Comparison of ENCODE assay signal across 11 cellular contexts in genomic region chrX:372856-373640, GRCh38. TPM values are rescaled to one million over a fixed set of nuclear protein-coding genes. Genes with fewer than 3 reads are reported as not detected.
A peak's percentile ranks its signal among the peaks of the same experiment; 100 is the strongest.
DNase-seq lines count a peak whose midpoint lies in the region; ATAC-seq and TF ChIP-seq lines count a peak whose summit lies in the region.
"Had no signal": no experiment of that assay in that cellular context is flagged by ENCODE, and none has a peak within 500 bp of the region (broad histone marks: within the 10 kb centered on the region; RNA-seq: fewer than 3 reads in every experiment).

No MANE protein-coding gene starts in this region.

- H3K9me3 ChIP-seq in Caco-2 (no peaks in the 10 kb centered on the region), RWPE2 (ENCODE audit: severe bottlenecking) (no peaks in the 10 kb centered on the region), esophagus squamous epithelium (no peaks in the 10 kb centered on the region), osteoblast (ENCODE audit: low read depth, low read length) (no peaks in the 10 kb centered on the region)

- no peaks in the 10 kb centered on the region for H3K27me3 Mint-ChIP-seq in Caco-2 (ENCODE audit: insufficient read depth, unreplicated experiment)

- H3K27ac ChIP-seq in RWPE2 (ENCODE audit: poor library complexity, severe bottlenecking) = no peak overlapping the region
- peak overlapping the region in 1 of 4 donors; percentile 69 for H3K27ac ChIP-seq in esophagus squamous epithelium
- H3K27ac ChIP-seq in osteoblast (ENCODE audit: low read depth, low read length) = no peak overlapping the region

- POLR2A ChIA-PET in Caco-2 (lab: Charles Lee) = no interaction called here

- H3K4me1 Mint-ChIP-seq in Caco-2 (ENCODE audit: low read depth, unreplicated experiment) = peaks cover 6% of the 10 kb centered on the region

- no peaks in the 10 kb centered on the region for H3K9me3 Mint-ChIP-seq in Caco-2 (ENCODE audit: unreplicated experiment)

- H3K36me3 ChIP-seq in Caco-2 (ENCODE audit: control insufficient read depth, insufficient read depth, low read length) (no peaks in the 10 kb centered on the region), RWPE2 (ENCODE audit: low read depth) (0 out of 2 replicates have a peak, but pooled peaks cover 3% of the 10 kb centered on the region), esophagus squamous epithelium (no peaks in the 10 kb centered on the region), osteoblast (ENCODE audit: insufficient read depth, low read length) (no peaks in the 10 kb centered on the region)

- H3K4me3 Mint-ChIP-seq in Caco-2 (ENCODE audit: unreplicated experiment) = peak overlapping the region; percentile 71

- TF ChIP-seq POLR2A in esophagus squamous epithelium (IDR thresholded peaks at IDR 0.05) = no peak

- H3K36me3 Mint-ChIP-seq in Caco-2 (ENCODE audit: insufficient read depth, unreplicated experiment) = peaks cover 10% of the 10 kb centered on the region

- TF ChIP-seq CTCF in Caco-2 (IDR thresholded peaks at IDR 0.05; ENCODE audit: insufficient read depth in 1 of 2, low read depth in 1 of 2, low read length in 1 of 2, severe bottlenecking in 1 of 2, unreplicated experiment in 1 of 2) = no peak
- TF ChIP-seq CTCF in RWPE2 (IDR thresholded peaks at IDR 0.05; ENCODE audit: poor library complexity, severe bottlenecking) = no peak
- no peak for TF ChIP-seq CTCF in esophagus squamous epithelium (IDR thresholded peaks at IDR 0.05)
- no peak for TF ChIP-seq CTCF in osteoblast (IDR thresholded peaks at IDR 0.05; ENCODE audit: extremely low read depth, low read depth, low read length)

- peaks cover 18% of the 10 kb centered on the region for H4K20me1 ChIP-seq in osteoblast (ENCODE audit: insufficient read depth, low read length)

- intact Hi-C loops in Caco-2 (cut with micrococcal nuclease; ENCODE audit: unreplicated experiment) (loop anchor here (2.0 kb wide), 1 partner anchor 14 kb away; the partner anchor contains the start of gene PPP2R3B), esophagus squamous epithelium (cut with DNase I) (no loop called here)

- BruUV-seq in Caco-2 (replicated peaks; lab: Mats Ljungman, UMichigan) = no TSS peak

- H3K79me2 ChIP-seq in osteoblast (ENCODE audit: insufficient read depth, low read length) = no peaks in the 10 kb centered on the region

- CTCF ChIA-PET in Caco-2 (lab: Charles Lee) = no interaction called here

- 19 to 21% methylated on average over 19 to 20 of the region's 63 CpGs for WGBS in esophagus squamous epithelium, 2 donors

- no peak overlapping the region for H3K27ac Mint-ChIP-seq in Caco-2 (ENCODE audit: unreplicated experiment)

- no peak overlapping the region for H2AFZ ChIP-seq in osteoblast (ENCODE audit: low read length)

- no peaks in the 10 kb centered on the region for H3K27me3 ChIP-seq in Caco-2 (replicated peaks; ENCODE audit: control insufficient read depth, insufficient read depth, low read length)
- peaks cover 30% of the 10 kb centered on the region for H3K27me3 ChIP-seq in RWPE2 (ENCODE audit: insufficient read depth, poor library complexity, severe bottlenecking)
- H3K27me3 ChIP-seq in esophagus squamous epithelium = peaks cover 0 to 50% (median 0%) of the 10 kb centered on the region in 4 donors
- H3K27me3 ChIP-seq in osteoblast (ENCODE audit: insufficient read depth, low read length) = peaks cover 35% of the 10 kb centered on the region

- no peak for DNase-seq in Caco-2
- DNase-seq in RWPE2 (ENCODE audit: low spot score) = no peak
- DNase-seq in esophagus squamous epithelium (lab: John Stamatoyannopoulos, UW) = no peak
- DNase-seq in osteoblast (ENCODE audit: insufficient read length, low spot score, missing footprints) = peak; percentile 90
- DNase-seq in NCI-H510A (lab: John Stamatoyannopoulos, UW) = no peak
- no peak for DNase-seq in MV-4-11 (lab: John Stamatoyannopoulos, UW)
- DNase-seq in KG1 (lab: John Stamatoyannopoulos, UW) = no peak
- DNase-seq: activated CD4-positive, alpha-beta T cell treated with anti-CD3 and anti-CD28 coated beads for 1 hour; foreskin melanocyte; NCI-H1694 had no signal

- peaks cover 9% of the 10 kb centered on the region for H3K4me1 ChIP-seq in Caco-2
- H3K4me1 ChIP-seq in RWPE2 (ENCODE audit: insufficient read depth, poor library complexity, severe bottlenecking) = no peaks in the 10 kb centered on the region
- H3K4me1 ChIP-seq in esophagus squamous epithelium = peaks cover 17 to 42% (median 23%) of the 10 kb centered on the region in 3 donors
- H3K4me1 ChIP-seq in osteoblast (ENCODE audit: insufficient read depth, low read length) = peaks cover 11% of the 10 kb centered on the region

- H3K4me3 ChIP-seq in Caco-2 (ENCODE audit: low read depth, low read length) = peak overlapping the region; percentile 77
- peak overlapping the region; percentile 28 for H3K4me3 ChIP-seq in RWPE2 (ENCODE audit: severe bottlenecking)
- H3K4me3 ChIP-seq in esophagus squamous epithelium = peak overlapping the region; percentile 44 to 68 (median 52)
- H3K4me3 ChIP-seq in osteoblast (ENCODE audit: insufficient read depth, low read length) = peak overlapping the region; percentile 50

- H3K4me2 ChIP-seq in osteoblast (ENCODE audit: insufficient read depth, low read length) = peak overlapping the region; percentile 18

- ATAC-seq in RWPE2 (ENCODE audit: low read depth) = no peak
- no peak for ATAC-seq in GM21786 (IDR thresholded peaks at IDR 0.05; ENCODE audit: unreplicated experiment)

RNA-seq across cellular contexts. Expression of gene PPP2R3B, which starts 13.7 kb away (rescaled TPM):
- total RNA-seq in Caco-2 (2022) (57.9 and 71.3 TPM in 2 replicates), esophagus squamous epithelium (10 to 100 TPM in 3 of 4 donors, 1 to 10 TPM in 1; 7.9 to 26.1 (median 24.1) TPM), osteoblast (10.3 and 13.4 TPM in 2 replicates)

RNA-seq across cellular contexts. Expression of gene GTPBP6, which starts 54.5 kb away (rescaled TPM):
- total RNA-seq in Caco-2 (2022) (72.4 and 75.0 TPM in 2 replicates), esophagus squamous epithelium (10 to 100 TPM; 22.2 to 45.4 (median 28.0) TPM), osteoblast (34.2 and 34.4 TPM in 2 replicates)
